8 cellular contexts compared by ENCODE assay signal in genomic region chr19:9435279-9436268, GRCh38. TPM values are rescaled to one million over a fixed set of nuclear protein-coding genes. Genes with fewer than 3 reads are reported as not detected.
DNase-seq lines count a peak whose midpoint lies in the region; ATAC-seq and TF ChIP-seq lines count a peak whose summit lies in the region.

ZNF266 (minus strand) TSS chr19:9435573; CDS start chr19:9420089, 15,484 bp downstream.

- H3K79me2 ChIP-seq in SK-N-SH (ENCODE audit: insufficient read depth) = peaks cover 35% of the 10 kb centered on the region
- H3K79me2 ChIP-seq in osteoblast (ENCODE audit: insufficient read depth, low read length) = peaks cover 15% of the 10 kb centered on the region

- CTCF ChIA-PET in SK-N-SH (lab: Yijun Ruan, JAX) = interaction anchor here (0.6 to 1.6 kb wide), 10 partner anchors 9 to 360 kb away, joined by 3 to 6 read pairs (median 3); no protein-coding TSS in a partner anchor

- peaks cover 29% of the 10 kb centered on the region for H3K36me3 Mint-ChIP-seq in activated naive CD4-positive, alpha-beta T cell treated with anti-CD3 and anti-CD28 coated beads, Interleukin-2, amount 50 U/mL, for 24 hours
- peaks cover 9% of the 10 kb centered on the region for H3K36me3 Mint-ChIP-seq in glutamatergic neuron (ENCODE audit: unreplicated experiment)

- H3K4me1 Mint-ChIP-seq in activated naive CD4-positive, alpha-beta T cell treated with anti-CD3 and anti-CD28 coated beads, Interleukin-2, amount 50 U/mL, for 24 hours = peaks cover 43% of the 10 kb centered on the region
- H3K4me1 Mint-ChIP-seq in glutamatergic neuron (ENCODE audit: low read depth, unreplicated experiment) = peaks cover 3% of the 10 kb centered on the region

- TF ChIP-seq EP300 in SK-N-SH (IDR thresholded peaks at IDR 0.05; ENCODE audit: borderline replicate concordance in 1 of 2, low read depth in 1 of 2, low read length in 1 of 2) = no peak

- peak within 1 kb of the TSS; percentile 93 for H3K4me2 ChIP-seq in SK-N-SH
- H3K4me2 ChIP-seq in osteoblast (ENCODE audit: insufficient read depth, low read length) = peak within 1 kb of the TSS; percentile 85

- POLR2A ChIA-PET in SK-N-SH (lab: Yijun Ruan, JAX) = interaction anchor here (0.9 kb wide), 1 partner anchor 25 kb away, joined by 3 read pairs; no protein-coding TSS in a partner anchor

- H3K27ac ChIP-seq in SK-N-SH (ENCODE audit: low read depth in 2 of 2, low read length in 1 of 2) (peak within 1 kb of the TSS; percentile 73 to 88), osteoblast (ENCODE audit: low read depth, low read length) (peak within 1 kb of the TSS; percentile 88), thoracic aorta (peak within 1 kb of the TSS; percentile 77 to 86)

- ATAC-seq in HG02571 (IDR thresholded peaks at IDR 0.05; ENCODE audit: unreplicated experiment) (peak; percentile 81), thoracic aorta (ENCODE audit: insufficient number of reproducible peaks, low FRiP score, low read depth) (peak; percentile 69)

- peak within 1 kb of the TSS; percentile 99 for H2AFZ ChIP-seq in SK-N-SH (ENCODE audit: low read depth)
- H2AFZ ChIP-seq in osteoblast (ENCODE audit: low read length) = peak within 1 kb of the TSS; percentile 99

- peaks cover 3 to 12% of the 10 kb centered on the region in 2 experiments; a peak in 3 of 4 replicates for H3K4me1 ChIP-seq in SK-N-SH (ENCODE audit: control insufficient read depth in 1 of 2, insufficient read depth in 2 of 2, low read depth in 1 of 2, low read length in 1 of 2)
- peaks cover 12% of the 10 kb centered on the region for H3K4me1 ChIP-seq in osteoblast (ENCODE audit: insufficient read depth, low read length)
- H3K4me1 ChIP-seq in thoracic aorta (ENCODE audit: control insufficient read depth in 1 of 2, low read depth in 2 of 2) = peaks cover 9 to 20% of the 10 kb centered on the region in 2 donors

- TF ChIP-seq CTCF in SK-N-SH (IDR thresholded peaks at IDR 0.05) (peak; percentile 57), glutamatergic neuron (IDR thresholded peaks at IDR 0.05; ENCODE audit: partially characterized antibody, unreplicated experiment) (peak; percentile 87), osteoblast (IDR thresholded peaks at IDR 0.05; ENCODE audit: extremely low read depth, low read depth, low read length) (peak; percentile 43), thoracic aorta (IDR thresholded peaks at IDR 0.05) (peak; percentile 90)

- H3K9me2 ChIP-seq in SK-N-SH = no peaks in the 10 kb centered on the region

- no peaks in the 10 kb centered on the region for H3K27me3 ChIP-seq in SK-N-SH (ENCODE audit: insufficient read depth)
- H3K27me3 ChIP-seq in osteoblast (ENCODE audit: insufficient read depth, low read length) = no peaks in the 10 kb centered on the region
- H3K27me3 ChIP-seq in thoracic aorta (replicated peaks; ENCODE audit: insufficient read depth) = no peaks in the 10 kb centered on the region

- H3K4me3 ChIP-seq in GM08714 (ENCODE audit: low read length) (peak within 1 kb of the TSS; percentile 93), SK-N-SH (ENCODE audit: low read depth in 2 of 2, low read length in 1 of 2) (peak within 1 kb of the TSS; percentile 80 to 88), osteoblast (ENCODE audit: insufficient read depth, low read length) (peak within 1 kb of the TSS; percentile 93), thoracic aorta (peak within 1 kb of the TSS; percentile 79)

- no peaks in the 10 kb centered on the region for H3F3A ChIP-seq in SK-N-SH (replicated peaks; ENCODE audit: insufficient read depth)

- peak within 1 kb of the TSS; percentile 89 for H3K9ac ChIP-seq in SK-N-SH

- H3K9me3 Mint-ChIP-seq in activated naive CD4-positive, alpha-beta T cell treated with anti-CD3 and anti-CD28 coated beads, Interleukin-2, amount 50 U/mL, for 24 hours = peaks cover 5% of the 10 kb centered on the region
- no peaks in the 10 kb centered on the region for H3K9me3 Mint-ChIP-seq in glutamatergic neuron (ENCODE audit: unreplicated experiment)

- H4K20me1 ChIP-seq in SK-N-SH (ENCODE audit: insufficient read depth) (no peaks in the 10 kb centered on the region), osteoblast (ENCODE audit: insufficient read depth, low read length) (no peaks in the 10 kb centered on the region)

- H3K27ac Mint-ChIP-seq in activated naive CD4-positive, alpha-beta T cell treated with anti-CD3 and anti-CD28 coated beads, Interleukin-2, amount 50 U/mL, for 24 hours = peak within 1 kb of the TSS; percentile 99
- H3K27ac Mint-ChIP-seq in glutamatergic neuron (ENCODE audit: unreplicated experiment) = peak within 1 kb of the TSS; percentile 86

- no peaks in the 10 kb centered on the region for H3K9me3 ChIP-seq in SK-N-SH
- no peaks in the 10 kb centered on the region for H3K9me3 ChIP-seq in osteoblast (ENCODE audit: low read depth, low read length)
- H3K9me3 ChIP-seq in thoracic aorta = no peaks in the 10 kb centered on the region

- peak within 1 kb of the TSS; percentile 93 for H3K4me3 Mint-ChIP-seq in activated naive CD4-positive, alpha-beta T cell treated with anti-CD3 and anti-CD28 coated beads, Interleukin-2, amount 50 U/mL, for 24 hours
- H3K4me3 Mint-ChIP-seq in glutamatergic neuron (ENCODE audit: unreplicated experiment) = peak within 1 kb of the TSS; percentile 95

- peaks cover 17 to 19% of the 10 kb centered on the region in 2 experiments for H3K36me3 ChIP-seq in SK-N-SH (replicated peaks in 1 of 2; ENCODE audit: control insufficient read depth in 1 of 2, insufficient read depth in 2 of 2, low read length in 1 of 2)
- peaks cover 5% of the 10 kb centered on the region for H3K36me3 ChIP-seq in osteoblast (ENCODE audit: insufficient read depth, low read length)
- no peaks in the 10 kb centered on the region for H3K36me3 ChIP-seq in thoracic aorta

- 18% methylated on average over 35 of the region's 56 CpGs for WGBS in SK-N-SH (ENCODE audit: low lambda C conversion rate)

- DNase-seq in NCI-H1048 (lab: John Stamatoyannopoulos, UW) (peak; percentile 60), SK-N-SH (peak; percentile 90), glutamatergic neuron (peak; percentile 94), osteoblast (ENCODE audit: insufficient read length, low spot score, missing footprints) (peak; percentile 91), thoracic aorta (ENCODE audit: low spot score) (peak; percentile 53)

- TF ChIP-seq RAD21 in SK-N-SH (IDR thresholded peaks at IDR 0.05; ENCODE audit: low read length) = no peak

- H3K27me3 Mint-ChIP-seq in activated naive CD4-positive, alpha-beta T cell treated with anti-CD3 and anti-CD28 coated beads, Interleukin-2, amount 50 U/mL, for 24 hours = no peaks in the 10 kb centered on the region
- H3K27me3 Mint-ChIP-seq in glutamatergic neuron (ENCODE audit: unreplicated experiment) = no peaks in the 10 kb centered on the region

TF ChIP-seq in SK-N-SH, 30 proteins besides CTCF, POLR2A, EP300 and RAD21 (continues in another document):
- no peak for TF ChIP-seq NRF1 (IDR thresholded peaks at IDR 0.05; ENCODE audit: low read depth, low read length)
- TF ChIP-seq YY1 (IDR thresholded peaks at IDR 0.05; ENCODE audit: low read depth) = peak; percentile 64; the same call in 1 of the 2 replicates
- no peak for TF ChIP-seq IRF3 (IDR thresholded peaks at IDR 0.05; ENCODE audit: low read depth, low read length)
- peak; percentile 56; the same call in 1 of the 2 replicates for TF ChIP-seq TAF1 (IDR thresholded peaks at IDR 0.05; ENCODE audit: borderline replicate concordance, low read depth, low read length)
- 0 out of 2 replicates have a peak, but pooled peaks have one; percentile 33 for TF ChIP-seq REST (IDR thresholded peaks at IDR 0.05; ENCODE audit: low read depth, low read length)
- peak; percentile 87 for TF ChIP-seq POLR2AphosphoS5 (IDR thresholded peaks at IDR 0.05; ENCODE audit: low read depth, low read length)
- TF ChIP-seq CHD2 (IDR thresholded peaks at IDR 0.05; ENCODE audit: low read length, partially characterized antibody) = peak; percentile 39
- peak; percentile 45; the same call in 1 of the 2 replicates for TF ChIP-seq MXI1 (IDR thresholded peaks at IDR 0.05; ENCODE audit: low read depth, low read length)

RNA-seq across cellular contexts. Expression of gene ZNF266, which starts in this region (rescaled TPM):
- polyA plus RNA-seq in SK-N-SH (2012; rRNA removed) = 11.1 and 19.6 TPM in 2 replicates
- 5.5 and 6.0 TPM in 2 replicates for polyA plus RNA-seq in SK-N-SH (2012; cell fraction: cytosol; rRNA removed)
- polyA plus RNA-seq in SK-N-SH (2012; cell fraction: nucleus; rRNA removed) = 46.3 and 87.1 TPM in 2 replicates
- total RNA-seq in glutamatergic neuron (ENCODE audit: unreplicated experiment) (49.0 TPM), osteoblast (9.4 and 12.1 TPM in 2 replicates), thoracic aorta (10 to 100 TPM; 28.2 to 30.1 TPM)

Comparison
In these comparisons a context has a peak if more than half of its experiments do, and no peak if none do; other contexts are left out.
1. Peak in every context shown above with its lines: DNase-seq, ATAC-seq, H3K4me3 ChIP-seq and H3K27ac ChIP-seq.